In the genomic region with DNA sequence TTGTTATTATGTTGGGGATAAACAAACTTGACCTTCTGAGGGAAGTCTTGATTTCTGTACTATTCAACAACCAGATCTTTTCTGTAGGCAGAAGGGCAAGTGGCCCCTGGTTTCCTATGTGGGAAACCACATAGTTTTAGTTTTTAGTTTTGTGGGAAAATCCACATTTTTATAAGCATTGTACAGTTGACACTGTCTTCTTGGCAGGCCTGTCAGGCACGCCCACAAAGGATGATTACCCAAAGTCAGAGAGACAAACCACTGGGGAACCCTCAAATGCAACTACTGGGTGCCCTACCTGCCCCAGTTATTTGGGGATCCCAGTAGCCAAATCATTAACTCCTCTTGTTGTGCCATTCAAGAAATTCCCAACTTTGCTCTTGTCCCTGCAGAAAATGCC, we compare ENCODE assay signal across 34 cellular contexts.
"Had no signal": no experiment of that assay in that cellular context is flagged by ENCODE, and none has a peak within 500 bp of the region (broad histone marks: within the 10 kb centered on the region; RNA-seq: fewer than 3 reads in every experiment).

No MANE protein-coding gene starts in this region.

- DNase-seq: activated effector memory CD4-positive, alpha-beta T cell treated with anti-CD3 and anti-CD28 coated beads, Interleukin-2, amount 50 U/mL, for 16 hours; activated effector memory CD4-positive, alpha-beta T cell treated with Interleukin-2 at 50 U/mL for 16 hours; activated gamma-delta T cell; activated gamma-delta T cell treated with Interleukin-2 at 50 U/mL for 16 hours; activated naive CD4-positive, alpha-beta T cell; activated naive CD4-positive, alpha-beta T cell treated with anti-CD3 and anti-CD28 coated beads for 36 hours; activated naive CD4-positive, alpha-beta T cell treated with anti-CD3 and anti-CD28 coated beads, Interleukin-2, amount 10 ng/mL, durations not matched to agents 7 days and 5 days; activated naive CD4-positive, alpha-beta T cell treated with anti-CD3 and anti-CD28 coated beads, Interleukin-2, amount 50 U/mL, for 16 hours; activated naive CD4-positive, alpha-beta T cell treated with Interleukin-2 at 50 U/mL for 16 hours; activated naive CD8-positive, alpha-beta T cell treated with anti-CD3 and anti-CD28 coated beads for 36 hours; activated naive CD8-positive, alpha-beta T cell treated with anti-CD3 and anti-CD28 coated beads, Interleukin-2, amount 10 ng/mL, durations not matched to agents 7 days and 5 days; activated naive CD8-positive, alpha-beta T cell treated with anti-CD3 and anti-CD28 coated beads, Interleukin-2, amount 50 U/mL, for 24 hours; activated T-cell treated with anti-CD3 and anti-CD28 coated beads, Interleukin-2, amount 50 U/mL, for 1 hour; activated T-cell treated with anti-CD3 and anti-CD28 coated beads, Interleukin-2, amount 50 U/mL, for 24 hours; activated T-cell treated with anti-CD3 and anti-CD28 coated beads, Interleukin-2, amount 50 U/mL, for 4 hours; activated T-cell treated with anti-CD3 and anti-CD28 coated beads, Interleukin-2, amount 50 U/mL, for 48 hours; activated T-cell treated with anti-CD3 and anti-CD28 coated beads, Interleukin-2, amount 50 U/mL, for 72 hours; adrenal gland; amniotic stem cell; amygdala; anterior cingulate cortex; aorta; body of pancreas; brain microvascular endothelial cell; caudate nucleus; central memory CD4-positive, alpha-beta T cell; cerebellar nuclear complex had no signal

- H3K36me3 Mint-ChIP-seq: activated naive CD4-positive, alpha-beta T cell treated with anti-CD3 and anti-CD28 coated beads, Interleukin-2, amount 10 ng/mL, durations not matched to agents 7 days and 5 days; activated naive CD4-positive, alpha-beta T cell treated with anti-CD3 and anti-CD28 coated beads, Interleukin-2, amount 50 U/mL, for 24 hours; activated naive CD8-positive, alpha-beta T cell; activated naive CD8-positive, alpha-beta T cell treated with anti-CD3 and anti-CD28 coated beads, Interleukin-2, amount 10 ng/mL, durations not matched to agents 7 days and 5 days; brain had no signal

- H3K4me1 Mint-ChIP-seq: activated naive CD8-positive, alpha-beta T cell treated with anti-CD3 and anti-CD28 coated beads, Interleukin-2, amount 10 ng/mL, durations not matched to agents 7 days and 5 days; brain had no signal

- ATAC-seq: activated naive CD8-positive, alpha-beta T cell treated with anti-CD3 and anti-CD28 coated beads, Interleukin-2, amount 50 U/mL, for 24 hours; activated T-cell treated with anti-CD3 and anti-CD28 coated beads, Interleukin-2, amount 50 U/mL, for 4 hours; activated T-cell treated with anti-CD3 and anti-CD28 coated beads, Interleukin-2, amount 50 U/mL, for 72 hours; body of pancreas had no signal

- H3K9me3 Mint-ChIP-seq: activated naive CD4-positive, alpha-beta T cell treated with anti-CD3 and anti-CD28 coated beads, Interleukin-2, amount 10 ng/mL, durations not matched to agents 7 days and 5 days; activated naive CD4-positive, alpha-beta T cell treated with anti-CD3 and anti-CD28 coated beads, Interleukin-2, amount 50 U/mL, for 24 hours; activated naive CD8-positive, alpha-beta T cell treated with anti-CD3 and anti-CD28 coated beads, Interleukin-2, amount 10 ng/mL, durations not matched to agents 7 days and 5 days; activated naive CD8-positive, alpha-beta T cell treated with anti-CD3 and anti-CD28 coated beads, Interleukin-2, amount 50 U/mL, for 24 hours; activated T-cell treated with anti-CD3 and anti-CD28 coated beads, Interleukin-2, amount 50 U/mL, for 24 hours; activated T-cell treated with anti-CD3 and anti-CD28 coated beads, Interleukin-2, amount 50 U/mL, for 4 hours; activated T-helper 1 cell treated with anti-CD3 and anti-CD28 coated beads, Interleukin-12 subunit alpha, Interleukin-12 subunit beta, Interleukin-2, Interleukin-4 antibody, amounts not matched to agents 30 ng/mL and 10 ng/mL and 1 ng/mL, durations not matched to agents 14 hours and 24 hours and 36 hours; central memory CD8-positive, alpha-beta T cell had no signal

- H3K27me3 Mint-ChIP-seq: activated naive CD4-positive, alpha-beta T cell treated with anti-CD3 and anti-CD28 coated beads, Interleukin-2, amount 10 ng/mL, durations not matched to agents 7 days and 5 days; activated naive CD4-positive, alpha-beta T cell treated with anti-CD3 and anti-CD28 coated beads, Interleukin-2, amount 50 U/mL, for 24 hours; activated naive CD8-positive, alpha-beta T cell; activated naive CD8-positive, alpha-beta T cell treated with anti-CD3 and anti-CD28 coated beads for 36 hours; activated naive CD8-positive, alpha-beta T cell treated with anti-CD3 and anti-CD28 coated beads, Interleukin-2, amount 50 U/mL, for 24 hours; activated T-cell treated with anti-CD3 and anti-CD28 coated beads, Interleukin-2, amount 50 U/mL, for 24 hours; brain; central memory CD8-positive, alpha-beta T cell had no signal

- H3K27ac Mint-ChIP-seq: activated naive CD4-positive, alpha-beta T cell treated with anti-CD3 and anti-CD28 coated beads for 36 hours; activated naive CD4-positive, alpha-beta T cell treated with anti-CD3 and anti-CD28 coated beads, Interleukin-2, amount 10 ng/mL, durations not matched to agents 7 days and 5 days; activated naive CD4-positive, alpha-beta T cell treated with anti-CD3 and anti-CD28 coated beads, Interleukin-2, amount 50 U/mL, for 24 hours; activated naive CD4-positive, alpha-beta T cell treated with anti-CD3 and anti-CD28 coated beads, Interleukin-2, amount 50 U/mL, for 72 hours; activated naive CD8-positive, alpha-beta T cell; activated naive CD8-positive, alpha-beta T cell treated with anti-CD3 and anti-CD28 coated beads for 36 hours; activated naive CD8-positive, alpha-beta T cell treated with anti-CD3 and anti-CD28 coated beads, Interleukin-2, amount 10 ng/mL, durations not matched to agents 7 days and 5 days; activated naive CD8-positive, alpha-beta T cell treated with anti-CD3 and anti-CD28 coated beads, Interleukin-2, amount 50 U/mL, for 24 hours; activated T-cell treated with anti-CD3 and anti-CD28 coated beads, Interleukin-2, amount 50 U/mL, for 24 hours; activated T-cell treated with anti-CD3 and anti-CD28 coated beads, Interleukin-2, amount 50 U/mL, for 72 hours; activated T-helper 1 cell treated with anti-CD3 and anti-CD28 coated beads, Interleukin-12 subunit alpha, Interleukin-12 subunit beta, Interleukin-2, Interleukin-4 antibody, amounts not matched to agents 30 ng/mL and 10 ng/mL and 1 ng/mL, durations not matched to agents 14 hours and 24 hours and 36 hours; activated T-helper 2 cell treated with anti-CD3 and anti-CD28 coated beads, Interferon-gamma antibody, Interleukin-2, Interleukin-4, amounts not matched to agents 10 μg/mL and 5 μg/mL and 100 μg/mL, durations not matched to agents 14 hours and 24 hours and 36 hours; brain had no signal

- H3K4me3 Mint-ChIP-seq: activated naive CD4-positive, alpha-beta T cell treated with anti-CD3 and anti-CD28 coated beads for 36 hours; activated naive CD4-positive, alpha-beta T cell treated with anti-CD3 and anti-CD28 coated beads, Interleukin-2, amount 10 ng/mL, durations not matched to agents 7 days and 5 days; activated naive CD4-positive, alpha-beta T cell treated with anti-CD3 and anti-CD28 coated beads, Interleukin-2, amount 50 U/mL, for 24 hours; activated naive CD8-positive, alpha-beta T cell; activated naive CD8-positive, alpha-beta T cell treated with anti-CD3 and anti-CD28 coated beads for 36 hours; activated naive CD8-positive, alpha-beta T cell treated with anti-CD3 and anti-CD28 coated beads, Interleukin-2, amount 10 ng/mL, durations not matched to agents 7 days and 5 days; activated naive CD8-positive, alpha-beta T cell treated with anti-CD3 and anti-CD28 coated beads, Interleukin-2, amount 50 U/mL, for 24 hours; activated T-cell treated with anti-CD3 and anti-CD28 coated beads, Interleukin-2, amount 50 U/mL, for 24 hours; activated T-cell treated with anti-CD3 and anti-CD28 coated beads, Interleukin-2, amount 50 U/mL, for 4 hours; activated T-cell treated with anti-CD3 and anti-CD28 coated beads, Interleukin-2, amount 50 U/mL, for 72 hours; activated T-helper 1 cell treated with anti-CD3 and anti-CD28 coated beads, Interleukin-12 subunit alpha, Interleukin-12 subunit beta, Interleukin-2, Interleukin-4 antibody, amounts not matched to agents 30 ng/mL and 10 ng/mL and 1 ng/mL, durations not matched to agents 14 hours and 24 hours and 36 hours; brain; central memory CD8-positive, alpha-beta T cell had no signal
